ENCODE assay signal across 9 cellular contexts in the genomic region with DNA sequence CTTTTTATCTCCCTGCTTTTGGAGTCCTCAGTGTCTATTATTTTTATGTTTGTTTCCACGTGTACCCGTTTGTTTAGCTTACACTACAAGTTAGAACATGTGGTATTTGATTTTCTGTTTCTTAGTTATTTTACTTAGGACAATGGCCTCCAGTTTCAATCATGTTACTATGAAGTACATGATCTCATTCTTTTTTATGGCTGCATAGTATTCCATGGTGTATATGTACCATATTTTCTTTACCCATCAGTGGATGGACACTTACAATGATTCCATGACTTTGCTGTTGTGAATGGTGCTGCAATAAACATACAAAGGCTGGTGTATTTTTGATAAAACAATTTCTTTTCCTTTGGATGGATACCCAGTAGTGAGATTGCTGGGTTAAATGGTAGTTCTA.
"Had no signal": no experiment of that assay in that cellular context is flagged by ENCODE, and none has a peak within 500 bp of the region (broad histone marks: within the 10 kb centered on the region; RNA-seq: fewer than 3 reads in every experiment).

No MANE protein-coding gene starts in this region.

- ATAC-seq: activated CD4-positive, alpha-beta T cell treated with anti-CD3 and anti-CD28 coated beads for 36 hours; activated CD4-positive, CD25-positive, alpha-beta regulatory T cell treated with anti-CD3 and anti-CD28 coated beads, Interleukin-2, amount 50 U/mL, for 24 hours; activated CD8-positive, alpha-beta memory T cell treated with anti-CD3 and anti-CD28 coated beads, Interleukin-2, amount 10 ng/mL, durations not matched to agents 7 days and 5 days; activated CD8-positive, alpha-beta T cell treated with anti-CD3 and anti-CD28 coated beads for 36 hours; activated CD8-positive, alpha-beta T cell treated with anti-CD3 and anti-CD28 coated beads, Interleukin-2, amount 10 ng/mL, durations not matched to agents 7 days and 5 days; T-helper 17 cell; WTC11 had no signal

- H3K27ac ChIP-seq: VCaP, WERI-Rb-1 had no signal

- H3K36me3 ChIP-seq: WERI-Rb-1 had no signal
